9 cellular contexts compared by ENCODE assay signal in the genomic region with DNA sequence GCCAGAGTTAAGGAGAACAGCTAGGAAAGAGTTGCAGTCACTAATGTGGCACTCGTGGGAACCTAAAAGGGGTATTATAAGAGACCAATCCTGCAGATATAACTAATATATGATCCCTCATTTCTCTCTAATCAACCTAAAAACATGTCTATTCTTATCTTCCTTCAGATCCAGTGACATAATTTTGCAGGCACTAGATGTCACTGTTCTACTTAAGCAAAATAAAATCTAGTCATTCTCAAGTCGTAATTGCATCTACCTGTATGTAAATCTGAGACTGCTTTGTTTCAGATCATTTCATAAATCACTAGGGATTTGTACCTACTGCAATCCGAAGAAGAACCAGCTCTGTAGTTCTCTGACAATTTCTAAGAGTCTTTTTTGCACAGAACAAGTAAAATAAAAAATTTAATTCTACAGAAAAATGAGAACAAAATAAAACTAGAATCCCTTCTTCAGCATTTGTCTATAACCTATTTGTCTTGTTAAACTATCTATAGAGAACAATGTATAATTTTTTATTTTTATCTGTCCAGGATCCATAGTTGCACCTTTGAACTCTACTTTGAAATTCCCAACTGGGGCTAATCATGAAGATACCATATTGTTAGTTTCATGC. TPM values are rescaled to one million over a fixed set of nuclear protein-coding genes. Genes with fewer than 3 reads are reported as not detected.
DNase-seq lines count a peak whose midpoint lies in the region; ATAC-seq and TF ChIP-seq lines count a peak whose summit lies in the region.
"Had no signal": no experiment of that assay in that cellular context is flagged by ENCODE, and none has a peak within 500 bp of the region (broad histone marks: within the 10 kb centered on the region; RNA-seq: fewer than 3 reads in every experiment).

No MANE protein-coding gene starts in this region.

- no peak overlapping the region for H3K27ac Mint-ChIP-seq in progenitor cell of endocrine pancreas

- peaks cover 2% of the 10 kb centered on the region for H3K4me1 Mint-ChIP-seq in progenitor cell of endocrine pancreas (ENCODE audit: low read depth)

- H3K27ac ChIP-seq in heart left ventricle = no peak overlapping the region
- H3K27ac ChIP-seq in gastroesophageal sphincter = no peak overlapping the region

- H3K27me3 ChIP-seq in heart left ventricle = no peaks in the 10 kb centered on the region
- H3K27me3 ChIP-seq in gastroesophageal sphincter = no peaks in the 10 kb centered on the region

- intact Hi-C loops in heart left ventricle (cut with DNase I) = no loop called here

- DNase-seq in NCI-H146 (lab: John Stamatoyannopoulos, UW) = peak; percentile 13
- no peak for DNase-seq in NCI-H146 treated with DMSO at 0.1 percent for 48 hours (lab: John Stamatoyannopoulos, UW; ENCODE audit: unreplicated experiment)
- DNase-seq in SW480 (ENCODE audit: low spot score) = peak; percentile 40
- no peak for DNase-seq in progenitor cell of endocrine pancreas (ENCODE audit: low spot score, unreplicated experiment)
- no peak for DNase-seq in heart left ventricle
- no peak for DNase-seq in activated CD8-positive, alpha-beta memory T cell treated with anti-CD3 and anti-CD28 coated beads, Interleukin-2, amount 50 U/mL, for 48 hours
- DNase-seq: C1 segment of cervical spinal cord had no signal

- H3K4me3 ChIP-seq in heart left ventricle (no peak overlapping the region), gastroesophageal sphincter (no peak overlapping the region)

- peak; percentile 65 for ATAC-seq in HG03378 (IDR thresholded peaks at IDR 0.05; ENCODE audit: unreplicated experiment)
- no peak for ATAC-seq in heart left ventricle
- no peak for ATAC-seq in gastroesophageal sphincter

- no peak overlapping the region for H3K4me3 Mint-ChIP-seq in progenitor cell of endocrine pancreas (ENCODE audit: low read depth)

- H3K9me3 Mint-ChIP-seq in progenitor cell of endocrine pancreas (ENCODE audit: low read depth) = no peaks in the 10 kb centered on the region

- H3K9me3 ChIP-seq in heart left ventricle = no peaks in the 10 kb centered on the region
- no peaks in the 10 kb centered on the region for H3K9me3 ChIP-seq in gastroesophageal sphincter

- H3K27me3 Mint-ChIP-seq in progenitor cell of endocrine pancreas = no peaks in the 10 kb centered on the region

- peak; percentile 10 for TF ChIP-seq CTCF in progenitor cell of endocrine pancreas (IDR thresholded peaks at IDR 0.05; ENCODE audit: unreplicated experiment)
- no peak for TF ChIP-seq CTCF in heart left ventricle (IDR thresholded peaks at IDR 0.05)
- no peak for TF ChIP-seq CTCF in gastroesophageal sphincter (IDR thresholded peaks at IDR 0.05)

- H3K36me3 ChIP-seq in heart left ventricle (no peaks in the 10 kb centered on the region), gastroesophageal sphincter (no peaks in the 10 kb centered on the region)

- no peak for TF ChIP-seq EP300 in gastroesophageal sphincter (IDR thresholded peaks at IDR 0.05)

- WGBS in heart left ventricle, 4 donors = 54 to 66% (median 62%) methylated on average over 3 of the region's 3 CpGs
- 27 to 36% methylated on average over 3 of the region's 3 CpGs for WGBS in gastroesophageal sphincter (ENCODE audit: low coverage in 1 of 2), 2 donors

- H3K4me1 ChIP-seq in heart left ventricle (no peaks in the 10 kb centered on the region), gastroesophageal sphincter (no peaks in the 10 kb centered on the region)

- no peaks in the 10 kb centered on the region for H3K36me3 Mint-ChIP-seq in progenitor cell of endocrine pancreas (ENCODE audit: insufficient read depth)

- TF ChIP-seq POLR2A in heart left ventricle (IDR thresholded peaks at IDR 0.05) (no peak), gastroesophageal sphincter (IDR thresholded peaks at IDR 0.05) (no peak)

RNA-seq across cellular contexts. Expression of a gene that starts 56.5 kb away (rescaled TPM):
- total RNA-seq in progenitor cell of endocrine pancreas = 43.8 and 51.7 TPM in 2 replicates
- 10 to 100 TPM in 7 of 9 donors, 1 to 10 TPM in 2; 9.2 to 29.5 (median 12.8) TPM for total RNA-seq in heart left ventricle
- polyA plus RNA-seq in heart left ventricle = 1 to 10 TPM; 1.3 to 2.0 TPM
- total RNA-seq in gastroesophageal sphincter = under 1 TPM; 0.16 to 0.92 (median 0.50) TPM

Comparison
In these comparisons a context has a peak if more than half of its experiments do, and no peak if none do; other contexts are left out.
1. DNase-seq: peak in NCI-H146 (single experiment) and SW480 (single experiment); none in NCI-H146 treated with DMSO at 0.1 percent for 48 hours (single experiment), progenitor cell of endocrine pancreas (single experiment), heart left ventricle (0 of 5) and activated CD8-positive, alpha-beta memory T cell treated with anti-CD3 and anti-CD28 coated beads, Interleukin-2, amount 50 U/mL, for 48 hours (single experiment).
2. RNA of a gene that starts 56.5 kb away (total RNA-seq): 43.8 to 51.7 TPM in progenitor cell of endocrine pancreas and 9.2 to 29.5 TPM in heart left ventricle; 0.16 to 0.92 TPM in gastroesophageal sphincter; every median in the first group is over 4 times any median in the second.